In the genomic region with DNA sequence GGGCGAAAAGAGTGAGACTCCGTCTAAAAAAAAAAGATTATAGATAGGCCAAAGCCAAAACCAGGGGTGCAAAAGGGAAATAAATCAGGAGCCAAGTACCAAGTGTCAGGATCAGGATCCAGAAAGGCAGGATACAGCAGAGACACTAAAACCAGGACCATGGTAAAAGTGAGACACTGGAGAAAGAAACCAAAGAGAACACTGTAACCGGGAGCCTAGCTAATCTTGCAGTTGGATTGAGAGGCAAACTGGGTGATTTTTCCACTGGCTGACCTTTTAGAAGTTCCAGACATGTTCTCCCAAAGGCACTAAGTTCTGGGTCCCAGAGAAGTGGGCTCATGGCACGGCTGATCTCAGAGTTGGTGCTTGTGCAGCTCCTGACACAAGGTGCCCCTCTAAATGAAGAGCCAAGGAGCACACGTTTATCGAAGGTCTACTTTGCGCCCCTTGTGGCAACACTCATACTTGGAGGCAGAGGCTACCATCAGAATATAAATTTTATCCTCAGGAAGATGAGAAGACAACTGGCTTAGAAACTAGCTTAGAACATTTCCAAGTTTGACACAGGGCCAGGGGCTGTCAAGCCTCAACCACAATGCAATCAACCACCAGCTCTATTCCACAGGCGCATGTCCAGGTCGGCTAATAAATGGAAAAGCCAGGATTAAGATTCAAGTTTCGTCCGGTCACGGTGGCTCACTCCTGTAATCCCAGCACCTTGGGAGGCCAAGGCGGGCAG, we compare ENCODE assay signal across 11 cellular contexts. TPM values are rescaled to one million over a fixed set of nuclear protein-coding genes. Genes with fewer than 3 reads are reported as not detected.
DNase-seq lines count a peak whose midpoint lies in the region; ATAC-seq and TF ChIP-seq lines count a peak whose summit lies in the region.
"Had no signal": no experiment of that assay in that cellular context is flagged by ENCODE, and none has a peak within 500 bp of the region (broad histone marks: within the 10 kb centered on the region; RNA-seq: fewer than 3 reads in every experiment).

No MANE protein-coding gene starts in this region.

- DNase-seq in CD14-positive monocyte (ENCODE audit: low spot score) (no peak), HL-60 (ENCODE audit: low read depth in 1 of 2, low spot score in 1 of 2) (peak in 1 of 2 experiments; percentile 7), iPS-NIHi7 (ENCODE audit: extremely low spot score) (peak; percentile 78), NCI-H774 (lab: John Stamatoyannopoulos, UW) (no peak), RKO (ENCODE audit: low spot score) (no peak)
- DNase-seq in activated CD8-positive, alpha-beta T cell treated with anti-CD3 and anti-CD28 coated beads, Interleukin-2, amount 10 ng/mL, durations not matched to agents 7 days and 5 days, result peak; percentile 34
- DNase-seq: NCI-H2081 treated with DMSO at 0.1 percent for 48 hours, SHP77 treated with DMSO at 0.1 percent for 48 hours had no signal

- H3K27ac ChIP-seq in HL-60 (replicated peaks), result no peak overlapping the region
- H3K27ac ChIP-seq: breast epithelium had no signal

- CTCF ChIA-PET in activated CD8-positive, alpha-beta T cell treated with anti-CD3 and anti-CD28 coated beads, Interleukin-2, amount 10 ng/mL, durations not matched to agents 7 days and 5 days (lab: Charles Lee), result interaction anchor here (0.7 to 2.5 kb wide), 7 partner anchors 10 to 120 kb away, joined by 3 to 12 read pairs (median 3); a partner anchor contains a TSS

- H3K4me3 ChIP-seq in HL-60 (replicated peaks; ENCODE audit: insufficient read depth, low read length), result no peak overlapping the region
- H3K4me3 ChIP-seq: breast epithelium had no signal

- TF ChIP-seq CTCF in CD14-positive monocyte (IDR thresholded peaks at IDR 0.05) (peak; percentile 46), HL-60 (IDR thresholded peaks at IDR 0.05; ENCODE audit: insufficient read depth, low read length) (peak; percentile 5)

- H3K27me3 Mint-ChIP-seq in CD14-positive monocyte (ENCODE audit: low read depth in 3 of 3), result peaks cover 0 to 3% (median 2%) of the 10 kb centered on the region in 3 donors
- H3K27me3 Mint-ChIP-seq in activated CD8-positive, alpha-beta T cell treated with anti-CD3 and anti-CD28 coated beads, Interleukin-2, amount 10 ng/mL, durations not matched to agents 7 days and 5 days (ENCODE audit: low read depth), result no peaks in the 10 kb centered on the region

- peaks cover 32% of the 10 kb centered on the region for H3K4me1 Mint-ChIP-seq in CD14-positive monocyte
- H3K4me1 Mint-ChIP-seq in activated CD8-positive, alpha-beta T cell treated with anti-CD3 and anti-CD28 coated beads, Interleukin-2, amount 10 ng/mL, durations not matched to agents 7 days and 5 days (ENCODE audit: low read depth), result no peaks in the 10 kb centered on the region

- intact Hi-C loops in CD14-positive monocyte (cut with micrococcal nuclease), result no loop called here

- POLR2A ChIA-PET in activated CD8-positive, alpha-beta T cell treated with anti-CD3 and anti-CD28 coated beads, Interleukin-2, amount 10 ng/mL, durations not matched to agents 7 days and 5 days (lab: Charles Lee), result no interaction called here

- no peaks in the 10 kb centered on the region for H3K36me3 Mint-ChIP-seq in CD14-positive monocyte
- no peaks in the 10 kb centered on the region for H3K36me3 Mint-ChIP-seq in activated CD8-positive, alpha-beta T cell treated with anti-CD3 and anti-CD28 coated beads, Interleukin-2, amount 10 ng/mL, durations not matched to agents 7 days and 5 days (ENCODE audit: low read depth)

- H3K27me3 ChIP-seq in HL-60 (ENCODE audit: insufficient read depth, poor library complexity, severe bottlenecking), result no peaks in the 10 kb centered on the region
- H3K27me3 ChIP-seq: breast epithelium had no signal

- H3K4me3 Mint-ChIP-seq in CD14-positive monocyte, result no peak overlapping the region
- H3K4me3 Mint-ChIP-seq in activated CD8-positive, alpha-beta T cell treated with anti-CD3 and anti-CD28 coated beads, Interleukin-2, amount 10 ng/mL, durations not matched to agents 7 days and 5 days, result no peak overlapping the region

- peaks cover 0 to 1% (median 0%) of the 10 kb centered on the region in 7 donors for H3K9me3 Mint-ChIP-seq in CD14-positive monocyte
- H3K9me3 Mint-ChIP-seq in activated CD8-positive, alpha-beta T cell treated with anti-CD3 and anti-CD28 coated beads, Interleukin-2, amount 10 ng/mL, durations not matched to agents 7 days and 5 days (ENCODE audit: insufficient read depth), result no peaks in the 10 kb centered on the region

- ATAC-seq in activated CD8-positive, alpha-beta T cell treated with anti-CD3 and anti-CD28 coated beads, Interleukin-2, amount 10 ng/mL, durations not matched to agents 7 days and 5 days, result peak; percentile 49
- ATAC-seq in HG03159 (IDR thresholded peaks at IDR 0.05; ENCODE audit: unreplicated experiment) (no peak), HG03135 (IDR thresholded peaks at IDR 0.05; ENCODE audit: unreplicated experiment) (no peak)

- peak overlapping the region in 3 of 7 donors; percentile 32 to 72 (median 59) for H3K27ac Mint-ChIP-seq in CD14-positive monocyte
- no peak overlapping the region for H3K27ac Mint-ChIP-seq in activated CD8-positive, alpha-beta T cell treated with anti-CD3 and anti-CD28 coated beads, Interleukin-2, amount 10 ng/mL, durations not matched to agents 7 days and 5 days

RNA-seq across cellular contexts. Expression of a gene that starts 27.5 kb away (rescaled TPM):
- 10 to 100 TPM; 24.8 to 44.1 TPM for polyA plus RNA-seq in CD14-positive monocyte
- 10 to 100 TPM; 69.1 to 76.6 TPM for total RNA-seq in activated CD8-positive, alpha-beta T cell treated with anti-CD3 and anti-CD28 coated beads, Interleukin-2, amount 10 ng/mL, durations not matched to agents 7 days and 5 days

Comparison
In these comparisons a context has a peak if more than half of its experiments do, and no peak if none do; other contexts are left out.
1. DNase-seq: peak in activated CD8-positive, alpha-beta T cell treated with anti-CD3 and anti-CD28 coated beads, Interleukin-2, amount 10 ng/mL, durations not matched to agents 7 days and 5 days (single experiment) and iPS-NIHi7 (single experiment); none in CD14-positive monocyte (single experiment), NCI-H774 (single experiment) and RKO (single experiment).